In genomic region chr3:49787536-49787935, GRCh38 we compare ENCODE assay signal across 11 cellular contexts. TPM values are rescaled to one million over a fixed set of nuclear protein-coding genes. Genes with fewer than 3 reads are reported as not detected.
A peak's percentile ranks its signal among the peaks of the same experiment; 100 is the strongest.
DNase-seq lines count a peak whose midpoint lies in the region; ATAC-seq and TF ChIP-seq lines count a peak whose summit lies in the region.
"Had no signal": no experiment of that assay in that cellular context is flagged by ENCODE, and none has a peak within 500 bp of the region (broad histone marks: within the 10 kb centered on the region; RNA-seq: fewer than 3 reads in every experiment).

No MANE protein-coding gene starts in this region.

- no peaks in the 10 kb centered on the region for H3K27me3 ChIP-seq in CD4-positive, alpha-beta T cell (ENCODE audit: control insufficient read depth, insufficient read depth, low read length)
- H3K27me3 ChIP-seq in dorsolateral prefrontal cortex: no peaks in the 10 kb centered on the region

- H3K4me3 ChIP-seq in dorsolateral prefrontal cortex: peak overlapping the region in 4 of 59 donors; percentile 86 to 98 (median 90)

- peaks cover 34% of the 10 kb centered on the region for H3K4me1 Mint-ChIP-seq in CD4-positive, alpha-beta T cell (ENCODE audit: low read depth)
- peaks cover 12 to 15% (median 14%) of the 10 kb centered on the region in 3 donors for H3K4me1 Mint-ChIP-seq in IgD-negative memory B cell

- CTCF ChIA-PET in CD4-positive, alpha-beta T cell (lab: Charles Lee): interaction anchor here (0.5 to 1.3 kb wide), 3 partner anchors 15 to 168 kb away, joined by 3 to 4 read pairs (median 3); no protein-coding TSS in a partner anchor

- in situ Hi-C loops in G401 (cut with HindIII; ENCODE audit: low sequenced_read_pairs): no loop called here

- peak overlapping the region; percentile 100 for H3K27ac Mint-ChIP-seq in CD4-positive, alpha-beta T cell
- H3K27ac Mint-ChIP-seq in IgD-negative memory B cell: peak overlapping the region; percentile 96 to 99 (median 98)

- TF ChIP-seq CTCF in CD4-positive, alpha-beta T cell (IDR thresholded peaks at IDR 0.05): no peak
- no peak for TF ChIP-seq CTCF in dorsolateral prefrontal cortex (IDR thresholded peaks at IDR 0.05 in 54 of 56, conservative IDR thresholded peaks at IDR 0.05 in 2 of 56; ENCODE audit: low read depth in 1 of 56, partially characterized antibody in 56 of 56)

- POLR2A ChIA-PET in CD4-positive, alpha-beta T cell (lab: Charles Lee): interaction anchor here (1.0 to 2.3 kb wide), 3 partner anchors 14 to 68 kb away, joined by 3 to 18 read pairs (median 4); partner anchors contain the start of gene AMIGO3

- peaks cover 29% of the 10 kb centered on the region for H3K36me3 Mint-ChIP-seq in CD4-positive, alpha-beta T cell (ENCODE audit: low read depth)
- H3K36me3 Mint-ChIP-seq in IgD-negative memory B cell: peaks cover 3% of the 10 kb centered on the region

- no peaks in the 10 kb centered on the region for H3K27me3 Mint-ChIP-seq in CD4-positive, alpha-beta T cell
- H3K27me3 Mint-ChIP-seq in IgD-negative memory B cell: no peaks in the 10 kb centered on the region

- no peak for DNase-seq in CD4-positive, alpha-beta T cell
- DNase-seq in dorsolateral prefrontal cortex: no peak
- peak; percentile 41 for DNase-seq in posterior vena cava (ENCODE audit: low spot score)
- no peak for DNase-seq in G401 (ENCODE audit: low spot score)
- no peak for DNase-seq in COLO829 (ENCODE audit: low spot score)
- no peak for DNase-seq in epidermal melanocyte (ENCODE audit: insufficient read length, low spot score)
- DNase-seq: activated CD4-positive, alpha-beta memory T cell treated with anti-CD3 and anti-CD28 coated beads, Interleukin-2, amount 10 ng/mL, durations not matched to agents 7 days and 5 days; DMS 273 treated with DMSO at 0.1 percent for 48 hours; NCI-H187 had no signal

- H3K9me3 Mint-ChIP-seq in CD4-positive, alpha-beta T cell: no peaks in the 10 kb centered on the region
- H3K9me3 Mint-ChIP-seq in IgD-negative memory B cell: no peaks in the 10 kb centered on the region
- H3K9me3 Mint-ChIP-seq: activated CD4-positive, alpha-beta memory T cell treated with anti-CD3 and anti-CD28 coated beads, Interleukin-2, amount 10 ng/mL, durations not matched to agents 7 days and 5 days had no signal

- H3K4me3 Mint-ChIP-seq in CD4-positive, alpha-beta T cell: peak overlapping the region; percentile 20
- H3K4me3 Mint-ChIP-seq in IgD-negative memory B cell: peak overlapping the region in 2 of 4 donors; percentile 87 to 94

- intact Hi-C loops in CD4-positive, alpha-beta T cell (cut with DNase I, micrococcal nuclease): loop anchor here (1.0 to 5.0 kb wide), 5 partner anchors 15 to 305 kb away; partner anchors contain the start of genes AMIGO3 (in 2 of the 2), INKA1 (in 1 of the 2) and MST1R (in 1 of the 2)
- intact Hi-C loops in dorsolateral prefrontal cortex (cut with DNase I): loop anchor here (2.0 to 5.0 kb wide), 3 partner anchors 13 to 153 kb away; partner anchors contain the start of genes GMPPB (in 1 of the 2) and RBM6 (in 1 of the 2)
- intact Hi-C loops in posterior vena cava (cut with DNase I): no loop called here

- no peaks in the 10 kb centered on the region for H3K9me3 ChIP-seq in CD4-positive, alpha-beta T cell (ENCODE audit: control insufficient read depth, low read length)

- no peak overlapping the region for H3K27ac ChIP-seq in CD4-positive, alpha-beta T cell (ENCODE audit: low read depth, low read length)
- peak overlapping the region in 37 of 59 donors; percentile 25 to 99 (median 96) for H3K27ac ChIP-seq in dorsolateral prefrontal cortex

- no peak for ATAC-seq in CD4-positive, alpha-beta T cell (ENCODE audit: poor library complexity)
- ATAC-seq in GM21381 (IDR thresholded peaks at IDR 0.05; ENCODE audit: unreplicated experiment): no peak

RNA-seq across cellular contexts. Expression of gene IP6K1, which starts 1.2 kb away (rescaled TPM):
- total RNA-seq in CD4-positive, alpha-beta T cell: 10 to 100 TPM; 33.3 to 36.0 TPM
- polyA plus RNA-seq in IgD-negative memory B cell: 28.7 TPM
- total RNA-seq in dorsolateral prefrontal cortex (100 to 1,000 TPM in 104 of 120 experiments, 10 to 100 TPM in 16; 82.9 to 160 (median 118) TPM), posterior vena cava (10 to 100 TPM; 31.5 to 33.3 TPM)
- total RNA-seq in G401 (2014; rRNA removed; shearing (Covaris generic)): 33.2 and 42.5 TPM in 2 replicates

RNA-seq across cellular contexts. Expression of gene CDHR4, which starts 12.1 kb away (rescaled TPM):
- total RNA-seq in CD4-positive, alpha-beta T cell: under 1 TPM in 1 of 2 experiments, not detected in 1; 0.17 TPM
- polyA plus RNA-seq in IgD-negative memory B cell: not detected
- total RNA-seq in dorsolateral prefrontal cortex (under 1 TPM in 8 of 120 experiments, not detected in 112; 0.19 to 0.84 (median 0.50) TPM), posterior vena cava (under 1 TPM; 0.29 to 0.46 TPM)
- not detected in 2 replicates for total RNA-seq in G401 (2014; rRNA removed; shearing (Covaris generic))
- total RNA-seq: activated CD4-positive, alpha-beta memory T cell treated with anti-CD3 and anti-CD28 coated beads, Interleukin-2, amount 10 ng/mL, durations not matched to agents 7 days and 5 days had no signal

RNA-seq across cellular contexts. Expression of gene INKA1, which starts 15.5 kb away (rescaled TPM):
- total RNA-seq in CD4-positive, alpha-beta T cell: under 1 TPM; 0.85 to 0.87 TPM
- 35.5 TPM for polyA plus RNA-seq in IgD-negative memory B cell
- total RNA-seq in dorsolateral prefrontal cortex (1 to 10 TPM; 1.6 to 8.8 (median 5.3) TPM), posterior vena cava (1 to 10 TPM; 5.6 to 5.9 TPM)
- 0.68 and 5.2 TPM in 2 replicates for total RNA-seq in G401 (2014; rRNA removed; shearing (Covaris generic))

RNA-seq across cellular contexts. Expression of gene UBA7, which starts 26.2 kb away (rescaled TPM):
- total RNA-seq in CD4-positive, alpha-beta T cell: 100 to 1,000 TPM; 208 to 213 TPM
- polyA plus RNA-seq in IgD-negative memory B cell: 61.5 TPM
- 10 to 100 TPM in 118 of 120 experiments, 1 to 10 TPM in 2; 9.9 to 55.4 (median 21.1) TPM for total RNA-seq in dorsolateral prefrontal cortex
- total RNA-seq in posterior vena cava: 10 to 100 TPM; 32.1 to 56.9 TPM
- total RNA-seq in G401 (2014; rRNA removed; shearing (Covaris generic)): 0.14 and 0.49 TPM in 2 replicates

Comparison
In these comparisons a context has a peak if more than half of its experiments do, and no peak if none do; other contexts are left out.
1. intact Hi-C loops: an anchor here in CD4-positive, alpha-beta T cell (1.0 to 5.0 kb wide) and dorsolateral prefrontal cortex (2.0 to 5.0 kb wide); none called in posterior vena cava.